8 cellular contexts compared by ENCODE assay signal in the genomic region with DNA sequence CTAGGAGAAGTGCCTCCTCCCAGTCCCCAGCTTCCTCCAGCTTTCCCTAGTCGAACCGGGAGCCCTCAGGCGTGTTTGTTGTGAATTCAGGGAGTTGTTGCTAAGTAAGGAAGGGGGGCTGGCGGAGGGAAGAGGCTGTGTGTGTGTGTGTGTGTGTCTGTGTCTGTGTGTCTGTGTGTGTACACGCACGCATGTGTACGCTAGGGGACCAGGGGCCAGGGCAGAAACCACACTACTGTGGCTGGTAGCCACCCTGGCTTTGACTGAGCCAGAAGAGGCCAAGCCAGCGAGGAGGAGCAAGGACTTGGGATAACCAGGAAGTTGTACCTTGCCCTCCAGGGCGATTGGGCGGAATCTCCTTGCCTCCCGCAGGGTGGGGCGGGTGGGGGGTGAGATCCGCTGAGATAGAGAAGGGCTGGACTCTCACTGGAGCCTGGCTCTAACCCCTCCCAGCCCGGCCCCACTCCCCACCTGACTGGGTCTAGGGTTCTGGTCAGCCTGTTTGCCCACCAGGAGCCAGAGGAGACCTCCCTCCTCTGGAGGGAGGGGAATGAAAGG. TPM values are rescaled to one million over a fixed set of nuclear protein-coding genes. Genes with fewer than 3 reads are reported as not detected.
DNase-seq lines count a peak whose midpoint lies in the region; ATAC-seq, FAIRE-seq and TF ChIP-seq lines count a peak whose summit lies in the region.

No MANE protein-coding gene starts in this region.

- H3K23ac ChIP-seq in H1 (ENCODE audit: insufficient read length): no peak overlapping the region

- peaks cover 0 to 5% of the 10 kb centered on the region in 2 experiments for H4K20me1 ChIP-seq in H1 (replicated peaks in 1 of 2; ENCODE audit: control insufficient read depth in 1 of 2, insufficient read depth in 2 of 2, low read length in 2 of 2)

- no peak overlapping the region for H3K56ac ChIP-seq in H1 (replicated peaks; ENCODE audit: insufficient read length, low read depth, low read length)

- TF ChIP-seq RAD21 in H1 (IDR thresholded peaks at IDR 0.05 in 1 of 2, conservative IDR thresholded peaks at IDR 0.05 in 1 of 2; ENCODE audit: low read depth in 2 of 2, low read length in 2 of 2): no peak

- H2AK5ac ChIP-seq in H1 (ENCODE audit: low read depth, low read length): peak overlapping the region; percentile 87; the same call in 1 of the 2 replicates

- peaks cover 6 to 91% of the 10 kb centered on the region in 2 experiments for H3K79me2 ChIP-seq in H1 (ENCODE audit: control insufficient read depth in 1 of 2, insufficient read depth in 2 of 2, low read length in 2 of 2)

- no peak overlapping the region for H4K8ac ChIP-seq in H1 (ENCODE audit: extremely low read depth, insufficient read depth, low read length)

- no peak overlapping the region for H2AFZ ChIP-seq in H1 (ENCODE audit: low read length)

- ATAC-seq in GM19467 (IDR thresholded peaks at IDR 0.05; ENCODE audit: unreplicated experiment): no peak

- H3K27ac ChIP-seq in H1 (ENCODE audit: low read depth, low read length): peak overlapping the region; percentile 75
- peak overlapping the region; percentile 93 to 94 for H3K27ac ChIP-seq in mucosa of rectum (ENCODE audit: low read depth in 2 of 2, low read length in 2 of 2)

- WGBS in H1 (ENCODE audit: extremely low coverage in 1 of 2, insufficient coverage in 1 of 2, insufficient read length in 1 of 2, insufficient replicate concordance in 2 of 2, low coverage in 1 of 2, low lambda C conversion rate in 2 of 2, missing lambda C conversion rate in 1 of 2), 2 experiments: 15% methylated on average over 8 of the region's 14 CpGs; no CpG with 5 or more reads in 1 of the 2 experiments

- no peak for TF ChIP-seq POLR2A in H1 (IDR thresholded peaks at IDR 0.05; ENCODE audit: control extremely low read depth in 1 of 2, low read depth in 2 of 2, low read length in 2 of 2)

- H2BK5ac ChIP-seq in H1 (ENCODE audit: low read depth, low read length): peak overlapping the region; percentile 98

- peak overlapping the region; percentile 98; the same call in 1 of the 2 replicates for H2BK20ac ChIP-seq in H1 (ENCODE audit: low read length)

- TF ChIP-seq EP300 in H1 (IDR thresholded peaks at IDR 0.05; ENCODE audit: borderline replicate concordance in 1 of 2, low read depth in 2 of 2, low read length in 2 of 2): no peak

- H4K5ac ChIP-seq in H1 (ENCODE audit: insufficient read length, low read depth, low read length): peak overlapping the region; percentile 77

- H2BK15ac ChIP-seq in H1 (ENCODE audit: low read length): peak overlapping the region; percentile 77; the same call in 1 of the 2 replicates

- no peak for FAIRE-seq in H1 (lab: Jason Lieb, UNC)

- H4K91ac ChIP-seq in H1 (replicated peaks; ENCODE audit: insufficient read length, low read length): peak overlapping the region; percentile 93

- peaks cover 31 to 90% (median 82%) of the 10 kb centered on the region in 4 experiments for H3K4me1 ChIP-seq in H1 (replicated peaks in 1 of 4; ENCODE audit: control insufficient read depth in 3 of 4, insufficient read depth in 4 of 4, low read length in 3 of 4)
- H3K4me1 ChIP-seq in mucosa of rectum (ENCODE audit: control insufficient read depth in 2 of 2, insufficient read depth in 2 of 2, low read length in 2 of 2): peaks cover 87 to 96% of the 10 kb centered on the region in 2 donors

- peak overlapping the region; percentile 5 to 46 (median 13); a peak in 5 of 8 replicates for H3K4me3 ChIP-seq in H1 (ENCODE audit: extremely low read depth in 1 of 4, insufficient read depth in 2 of 4, low read depth in 3 of 4, low read length in 4 of 4)
- peak overlapping the region; percentile 34 to 61 for H3K4me3 ChIP-seq in mucosa of rectum (ENCODE audit: low read length in 2 of 2)

- peaks cover 7% of the 10 kb centered on the region for H3K23me2 ChIP-seq in H1 (ENCODE audit: low read depth, low read length)

- no peak for TF ChIP-seq CTCF in H1 (IDR thresholded peaks at IDR 0.05; ENCODE audit: control extremely low read depth in 1 of 3, insufficient read depth in 1 of 3, low read depth in 1 of 3, low read length in 3 of 3)

- no peaks in the 10 kb centered on the region; a peak in 1 of 8 replicates for H3K36me3 ChIP-seq in H1 (ENCODE audit: control insufficient read depth in 2 of 4, insufficient read depth in 4 of 4, low read length in 3 of 4)
- no peaks in the 10 kb centered on the region for H3K36me3 ChIP-seq in mucosa of rectum (ENCODE audit: control insufficient read depth in 2 of 2, insufficient read depth in 2 of 2, low read length in 2 of 2)

- peak overlapping the region; percentile 99 for H2BK12ac ChIP-seq in H1 (ENCODE audit: low read depth, low read length)

- no peaks in the 10 kb centered on the region for H3K9me3 ChIP-seq in H1 (ENCODE audit: insufficient read depth in 2 of 2, low read depth in 1 of 2, low read length in 1 of 2)
- no peaks in the 10 kb centered on the region for H3K9me3 ChIP-seq in mucosa of rectum (ENCODE audit: control insufficient read depth in 2 of 2, low read length in 2 of 2)

- H3K79me1 ChIP-seq in H1 (ENCODE audit: low read depth, low read length): peaks cover 16% of the 10 kb centered on the region

- peak; percentile 79 for DNase-seq in A172 (ENCODE audit: low spot score)
- DNase-seq in GM04504 (ENCODE audit: low read depth): peak; percentile 87
- peak; percentile 93 for DNase-seq in SW480 (ENCODE audit: low spot score)
- no peak for DNase-seq in H1 (ENCODE audit: low read depth in 1 of 2, low spot score in 2 of 2)
- DNase-seq in HPDE6-E6E7 (ENCODE audit: extremely low spot score): no peak
- no peak for DNase-seq in GM19240 (ENCODE audit: insufficient read length, low spot score)

- H3K27me3 ChIP-seq in H1 (replicated peaks in 1 of 4; ENCODE audit: control insufficient read depth in 3 of 4, extremely low read depth in 1 of 4, insufficient read depth in 3 of 4, low read length in 3 of 4) (no peaks in the 10 kb centered on the region), mucosa of rectum (ENCODE audit: control insufficient read depth in 2 of 2, insufficient read depth in 2 of 2, low read length in 2 of 2) (no peaks in the 10 kb centered on the region)

- no peak overlapping the region for H3K4ac ChIP-seq in H1 (replicated peaks; ENCODE audit: insufficient read length, low read depth, low read length)

- POLR2A ChIA-PET in H1 (lab: Charles Lee; ENCODE audit: partially characterized antibody): interaction anchor here (1.0 to 10.7 kb wide), 2 partner anchors 23 to 127 kb away, joined by 3 to 61 read pairs; partner anchors contain the start of gene DDX6

- H2BK120ac ChIP-seq in H1 (replicated peaks; ENCODE audit: low read depth, low read length): no peak overlapping the region

- CTCF ChIA-PET in H1 (lab: Charles Lee; ENCODE audit: partially characterized antibody): no interaction called here

- H3K4me2 ChIP-seq in H1 (ENCODE audit: insufficient read depth in 1 of 2, low read depth in 2 of 2, low read length in 2 of 2): peak overlapping the region; percentile 55 to 70

- H3K14ac ChIP-seq in H1 (ENCODE audit: insufficient read length): no peak overlapping the region

- H3K9ac ChIP-seq in H1 (replicated peaks in 1 of 4; ENCODE audit: extremely low read depth in 1 of 4, low read depth in 3 of 4, low read length in 3 of 4) (peak overlapping the region in 2 of 4 experiments; percentile 55 to 66; a peak in 4 of 7 replicates), mucosa of rectum (ENCODE audit: low read depth in 1 of 2, low read length in 2 of 2) (peak overlapping the region; percentile 68 to 84)

- peak overlapping the region; percentile 94 for H3K18ac ChIP-seq in H1 (ENCODE audit: extremely low read depth, low read length)

RNA-seq across cellular contexts. Expression of gene BCL9L, which starts 7.5 kb away (rescaled TPM):
- 7.2 and 17.2 TPM in 2 replicates for total RNA-seq in A172 (2014; rRNA removed; shearing (Covaris generic))
- total RNA-seq in H1 (2021; fragmentation: NEBNext Ultra II Directional; extraction: Animal tissue kit (Norgen Biotek cat#: 25700)): 57.8 and 58.2 TPM in 2 replicates
- polyA plus RNA-seq in H1 (2011; rRNA removed): 6.2 and 15.7 TPM in 2 replicates
- 4.4 TPM for polyA plus RNA-seq in H1 (2011; cell fraction: cytosol; rRNA removed)
- 29.6 TPM for polyA plus RNA-seq in H1 (2011; cell fraction: nucleus; rRNA removed)
- polyA plus RNA-seq in H1 (2012, experiment 1 of 2): 40.7 to 56.9 TPM (median 45.3 TPM) in 4 replicates
- 18.6 TPM for polyA plus RNA-seq in H1 (2012, experiment 2 of 2)
- polyA plus RNA-seq in H1 (2013, experiment 1 of 2): 62.5 TPM
- 58.3 TPM for polyA plus RNA-seq in H1 (2013, experiment 2 of 2)
- polyA minus RNA-seq in H1 (2011; rRNA and poly(A)+ RNA removed): 4.8 and 6.3 TPM in 2 replicates
- polyA minus RNA-seq in H1 (2011; cell fraction: cytosol; rRNA and poly(A)+ RNA removed): 31.1 TPM
- polyA minus RNA-seq in H1 (2011; cell fraction: nucleus; rRNA and poly(A)+ RNA removed): 20.6 TPM

RNA-seq across cellular contexts. Expression of gene CXCR5, which starts 34.5 kb away (rescaled TPM):
- total RNA-seq in A172 (2014; rRNA removed; shearing (Covaris generic)): 0.02 TPM in 1 of 2 replicates, not detected in the other
- total RNA-seq in H1 (2021; fragmentation: NEBNext Ultra II Directional; extraction: Animal tissue kit (Norgen Biotek cat#: 25700)): not detected in 2 replicates
- not detected in 2 replicates for polyA plus RNA-seq in H1 (2011; rRNA removed)
- not detected for polyA plus RNA-seq in H1 (2011; cell fraction: cytosol; rRNA removed)
- not detected for polyA plus RNA-seq in H1 (2011; cell fraction: nucleus; rRNA removed)
- not detected in 4 replicates for polyA plus RNA-seq in H1 (2012, experiment 1 of 2)
- polyA plus RNA-seq in H1 (2012, experiment 2 of 2): not detected
- not detected for polyA plus RNA-seq in H1 (2013, experiment 1 of 2)
- not detected for polyA plus RNA-seq in H1 (2013, experiment 2 of 2)
- polyA minus RNA-seq in H1 (2011; rRNA and poly(A)+ RNA removed): not detected in 2 replicates
- not detected for polyA minus RNA-seq in H1 (2011; cell fraction: cytosol; rRNA and poly(A)+ RNA removed)
- not detected for polyA minus RNA-seq in H1 (2011; cell fraction: nucleus; rRNA and poly(A)+ RNA removed)

RNA-seq across cellular contexts. Expression of gene UPK2, which starts 37.9 kb away (rescaled TPM):
- total RNA-seq in A172 (2014; rRNA removed; shearing (Covaris generic)): not detected in 2 replicates
- not detected in 2 replicates for total RNA-seq in H1 (2021; fragmentation: NEBNext Ultra II Directional; extraction: Animal tissue kit (Norgen Biotek cat#: 25700))
- 0.76 and 1.8 TPM in 2 replicates for polyA plus RNA-seq in H1 (2011; rRNA removed)
- polyA plus RNA-seq in H1 (2011; cell fraction: cytosol; rRNA removed): 0.34 TPM
- polyA plus RNA-seq in H1 (2011; cell fraction: nucleus; rRNA removed): 0.43 TPM
- 0.36 to 0.88 TPM (median 0.56 TPM) in 4 replicates for polyA plus RNA-seq in H1 (2012, experiment 1 of 2)
- 0.21 TPM for polyA plus RNA-seq in H1 (2012, experiment 2 of 2)
- 0.65 TPM for polyA plus RNA-seq in H1 (2013, experiment 1 of 2)
- 0.37 TPM for polyA plus RNA-seq in H1 (2013, experiment 2 of 2)
- polyA minus RNA-seq in H1 (2011; rRNA and poly(A)+ RNA removed): not detected in 2 replicates
- not detected for polyA minus RNA-seq in H1 (2011; cell fraction: cytosol; rRNA and poly(A)+ RNA removed)
- not detected for polyA minus RNA-seq in H1 (2011; cell fraction: nucleus; rRNA and poly(A)+ RNA removed)

RNA-seq across cellular contexts. Expression of gene FOXR1, which starts 53.4 kb away (rescaled TPM):
- total RNA-seq in A172 (2014; rRNA removed; shearing (Covaris generic)): not detected in 2 replicates
- not detected in 2 replicates for total RNA-seq in H1 (2021; fragmentation: NEBNext Ultra II Directional; extraction: Animal tissue kit (Norgen Biotek cat#: 25700))
- not detected in 2 replicates for polyA plus RNA-seq in H1 (2011; rRNA removed)
- polyA plus RNA-seq in H1 (2011; cell fraction: cytosol; rRNA removed): not detected
- polyA plus RNA-seq in H1 (2011; cell fraction: nucleus; rRNA removed): not detected
- not detected in 4 replicates for polyA plus RNA-seq in H1 (2012, experiment 1 of 2)
- not detected for polyA plus RNA-seq in H1 (2012, experiment 2 of 2)
- polyA plus RNA-seq in H1 (2013, experiment 1 of 2): not detected
- not detected for polyA plus RNA-seq in H1 (2013, experiment 2 of 2)
- polyA minus RNA-seq in H1 (2011; rRNA and poly(A)+ RNA removed): not detected in 2 replicates
- polyA minus RNA-seq in H1 (2011; cell fraction: cytosol; rRNA and poly(A)+ RNA removed): not detected
- not detected for polyA minus RNA-seq in H1 (2011; cell fraction: nucleus; rRNA and poly(A)+ RNA removed)

Comparison
In these comparisons a context has a peak if more than half of its experiments do, and no peak if none do; other contexts are left out.
1. DNase-seq: peak in A172 (single experiment), GM04504 (single experiment) and SW480 (single experiment); none in H1 (0 of 2), HPDE6-E6E7 (single experiment) and GM19240 (single experiment).